In the genomic region with DNA sequence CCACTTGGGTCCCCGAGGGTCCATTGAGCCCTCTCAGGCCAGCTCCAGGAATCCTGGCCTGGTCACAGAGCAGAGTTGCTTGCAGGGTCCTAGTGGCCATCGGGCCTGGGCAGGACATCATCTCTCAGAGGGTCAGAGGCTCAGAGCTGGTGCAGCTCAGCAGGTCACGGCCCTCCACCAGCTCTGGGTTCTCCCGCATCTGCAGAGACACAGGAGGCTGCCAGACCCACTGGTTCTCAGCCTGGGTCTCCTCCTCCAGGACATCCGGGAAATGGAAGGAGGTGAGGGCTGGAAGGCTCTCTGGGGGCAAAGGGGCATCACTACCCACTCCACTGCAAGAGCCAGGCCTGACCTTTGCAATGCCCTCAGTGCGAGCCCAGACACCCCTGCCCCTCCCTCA, we compare ENCODE assay signal across 15 cellular contexts. TPM values are rescaled to one million over a fixed set of nuclear protein-coding genes. Genes with fewer than 3 reads are reported as not detected.
DNase-seq lines count a peak whose midpoint lies in the region; ATAC-seq and TF ChIP-seq lines count a peak whose summit lies in the region.
"Had no signal": no experiment of that assay in that cellular context is flagged by ENCODE, and none has a peak within 500 bp of the region (broad histone marks: within the 10 kb centered on the region; RNA-seq: fewer than 3 reads in every experiment).

No MANE protein-coding gene starts in this region.

- H4K20me1 ChIP-seq in neural progenitor cell (ENCODE audit: low read depth): peaks cover 25% of the 10 kb centered on the region

- peaks cover 31% of the 10 kb centered on the region for H3K27me3 Mint-ChIP-seq in neural progenitor cell (ENCODE audit: insufficient read depth, low read depth)
- peaks cover 27 to 34% of the 10 kb centered on the region in 2 donors for H3K27me3 Mint-ChIP-seq in natural killer cell treated with Interleukin-12 subunit alpha and Interleukin-12 subunit beta and Interleukin-15 and Interleukin-18, amount 100 ng/mL, for 72 hours

- no peaks in the 10 kb centered on the region for H3K79me2 ChIP-seq in neural progenitor cell (ENCODE audit: low read depth)

- H3K9ac ChIP-seq in neural progenitor cell: no peak overlapping the region

- H3K4me1 ChIP-seq in neural progenitor cell: peaks cover 15% of the 10 kb centered on the region
- peaks cover 6% of the 10 kb centered on the region for H3K4me1 ChIP-seq in upper lobe of right lung
- H3K4me1 ChIP-seq: BE2C had no signal

- no peak overlapping the region for H3K27ac Mint-ChIP-seq in neural progenitor cell
- no peak overlapping the region for H3K27ac Mint-ChIP-seq in natural killer cell treated with Interleukin-12 subunit alpha and Interleukin-12 subunit beta and Interleukin-15 and Interleukin-18, amount 100 ng/mL, for 72 hours

- TF ChIP-seq CTCF in WERI-Rb-1 (IDR thresholded peaks at IDR 0.05; ENCODE audit: low read depth, low read length) (no peak), neural progenitor cell (IDR thresholded peaks at IDR 0.05) (no peak), upper lobe of right lung (IDR thresholded peaks at IDR 0.05) (no peak)

- DNase-seq in H7: peak; percentile 51
- DNase-seq in WERI-Rb-1: no peak
- peak; percentile 38 for DNase-seq in neural progenitor cell (ENCODE audit: low spot score)
- peak; percentile 57 for DNase-seq in upper lobe of right lung
- DNase-seq in nucleus accumbens (lab: John Stamatoyannopoulos, UW): no peak
- no peak for DNase-seq in stimulated activated CD4-positive, alpha-beta T cell treated with anti-CD3 and anti-CD28 coated beads, Interleukin-12 subunit alpha, Interleukin-12 subunit beta, amount 100 ng/mL, for 4 hours
- DNase-seq in natural killer cell treated with Interleukin-12 subunit alpha and Interleukin-12 subunit beta and Interleukin-15 and Interleukin-18, amount 100 ng/mL, for 72 hours (ENCODE audit: low spot score): no peak
- DNase-seq: BE2C, EL, MG63, NCI-H446, SIG-M5 had no signal

- peaks cover 20% of the 10 kb centered on the region for H3K4me1 Mint-ChIP-seq in neural progenitor cell
- peaks cover 0 to 8% of the 10 kb centered on the region in 2 donors for H3K4me1 Mint-ChIP-seq in natural killer cell treated with Interleukin-12 subunit alpha and Interleukin-12 subunit beta and Interleukin-15 and Interleukin-18, amount 100 ng/mL, for 72 hours (ENCODE audit: low read depth in 2 of 2)

- intact Hi-C loops in upper lobe of right lung (cut with DNase I): no loop called here

- peak overlapping the region; percentile 82 for H3K4me2 ChIP-seq in neural progenitor cell

- peak overlapping the region; percentile 50 for H3K4me3 Mint-ChIP-seq in neural progenitor cell
- no peak overlapping the region for H3K4me3 Mint-ChIP-seq in natural killer cell treated with Interleukin-12 subunit alpha and Interleukin-12 subunit beta and Interleukin-15 and Interleukin-18, amount 100 ng/mL, for 72 hours

- peak overlapping the region; percentile 95 for H3K27ac ChIP-seq in WERI-Rb-1
- no peak overlapping the region for H3K27ac ChIP-seq in neural progenitor cell
- no peak overlapping the region for H3K27ac ChIP-seq in upper lobe of right lung

- no peak overlapping the region for H3K4me3 ChIP-seq in H7 (ENCODE audit: insufficient read depth, low read depth, low read length)
- H3K4me3 ChIP-seq in WERI-Rb-1 (ENCODE audit: low read depth, low read length): no peak overlapping the region
- H3K4me3 ChIP-seq in neural progenitor cell: peak overlapping the region; percentile 65
- no peak overlapping the region for H3K4me3 ChIP-seq in upper lobe of right lung
- H3K4me3 ChIP-seq: HAP-1, K562, MG63 had no signal

- H3F3A ChIP-seq in neural progenitor cell (ENCODE audit: low read depth): peaks cover 17% of the 10 kb centered on the region

- H2AFZ ChIP-seq in neural progenitor cell (replicated peaks): no peak overlapping the region

- ATAC-seq in upper lobe of right lung: no peak
- ATAC-seq in natural killer cell treated with Interleukin-12 subunit alpha and Interleukin-12 subunit beta and Interleukin-15 and Interleukin-18, amount 100 ng/mL, for 72 hours: no peak
- ATAC-seq: K562 had no signal

- H3K36me3 ChIP-seq in H7 (replicated peaks; ENCODE audit: control insufficient read depth, insufficient read depth, low read length): no peaks in the 10 kb centered on the region
- peaks cover 41% of the 10 kb centered on the region for H3K36me3 ChIP-seq in WERI-Rb-1
- no peaks in the 10 kb centered on the region for H3K36me3 ChIP-seq in neural progenitor cell
- no peaks in the 10 kb centered on the region for H3K36me3 ChIP-seq in upper lobe of right lung
- H3K36me3 ChIP-seq: BE2C, HAP-1, MG63 had no signal

- H3K9me3 ChIP-seq in WERI-Rb-1 (ENCODE audit: severe bottlenecking) (no peaks in the 10 kb centered on the region), neural progenitor cell (ENCODE audit: low read depth) (no peaks in the 10 kb centered on the region), upper lobe of right lung (no peaks in the 10 kb centered on the region)
- H3K9me3 ChIP-seq: BE2C, HAP-1, MG63 had no signal

- H3K27me3 ChIP-seq in H7 (ENCODE audit: control insufficient read depth, insufficient read depth, low read length): peaks cover 61% of the 10 kb centered on the region
- H3K27me3 ChIP-seq in WERI-Rb-1 (ENCODE audit: insufficient read depth, low read depth, severe bottlenecking): no peaks in the 10 kb centered on the region
- peaks cover 44% of the 10 kb centered on the region for H3K27me3 ChIP-seq in neural progenitor cell
- H3K27me3 ChIP-seq in upper lobe of right lung: peaks cover 24% of the 10 kb centered on the region
- H3K27me3 ChIP-seq: BE2C, MG63 had no signal

- H3K9me3 Mint-ChIP-seq in neural progenitor cell: no peaks in the 10 kb centered on the region
- no peaks in the 10 kb centered on the region for H3K9me3 Mint-ChIP-seq in natural killer cell treated with Interleukin-12 subunit alpha and Interleukin-12 subunit beta and Interleukin-15 and Interleukin-18, amount 100 ng/mL, for 72 hours

- H3K36me3 Mint-ChIP-seq in neural progenitor cell: no peaks in the 10 kb centered on the region
- no peaks in the 10 kb centered on the region for H3K36me3 Mint-ChIP-seq in natural killer cell treated with Interleukin-12 subunit alpha and Interleukin-12 subunit beta and Interleukin-15 and Interleukin-18, amount 100 ng/mL, for 72 hours

RNA-seq across cellular contexts. Expression of a gene that starts 6.5 kb away (rescaled TPM):
- 5.4 and 9.8 TPM in 2 replicates for total RNA-seq in H7 (2014; rRNA removed; shearing (Covaris generic))
- total RNA-seq in neural progenitor cell (ENCODE audit: low replicate concordance) (13.5 and 14.5 TPM in 2 replicates), upper lobe of right lung (41.9 TPM)
- 1 to 10 TPM; 2.5 to 5.9 TPM for total RNA-seq in natural killer cell treated with Interleukin-12 subunit alpha and Interleukin-12 subunit beta and Interleukin-15 and Interleukin-18, amount 100 ng/mL, for 72 hours

RNA-seq across cellular contexts. Expression of a gene that starts 8.4 kb away (rescaled TPM):
- total RNA-seq in H7 (2014; rRNA removed; shearing (Covaris generic)): 0.89 and 2.6 TPM in 2 replicates
- 1.0 TPM in 1 of 2 replicates, not detected in the other for total RNA-seq in neural progenitor cell (ENCODE audit: low replicate concordance)
- not detected for total RNA-seq in upper lobe of right lung
- under 1 TPM in 1 of 2 donors, not detected in 1; 0.38 TPM for total RNA-seq in natural killer cell treated with Interleukin-12 subunit alpha and Interleukin-12 subunit beta and Interleukin-15 and Interleukin-18, amount 100 ng/mL, for 72 hours
- total RNA-seq: K562, LHCN-M2 had no signal

RNA-seq across cellular contexts. Expression of a gene that starts 24.0 kb away (rescaled TPM):
- total RNA-seq in H7 (2014; rRNA removed; shearing (Covaris generic)): 0.63 and 4.4 TPM in 2 replicates
- total RNA-seq in neural progenitor cell (ENCODE audit: low replicate concordance): 9.6 and 21.4 TPM in 2 replicates
- total RNA-seq in upper lobe of right lung: 1.5 TPM
- not detected for total RNA-seq in natural killer cell treated with Interleukin-12 subunit alpha and Interleukin-12 subunit beta and Interleukin-15 and Interleukin-18, amount 100 ng/mL, for 72 hours

Comparison
In these comparisons a context has a peak if more than half of its experiments do, and no peak if none do; other contexts are left out.
1. DNase-seq: peak in H7 (single experiment), neural progenitor cell (single experiment) and upper lobe of right lung (single experiment); none in WERI-Rb-1 (single experiment), nucleus accumbens (0 of 56), stimulated activated CD4-positive, alpha-beta T cell treated with anti-CD3 and anti-CD28 coated beads, Interleukin-12 subunit alpha, Interleukin-12 subunit beta, amount 100 ng/mL, for 4 hours (single experiment) and natural killer cell treated with Interleukin-12 subunit alpha and Interleukin-12 subunit beta and Interleukin-15 and Interleukin-18, amount 100 ng/mL, for 72 hours (single experiment).